23 cellular contexts compared by ENCODE assay signal in the genomic region with DNA sequence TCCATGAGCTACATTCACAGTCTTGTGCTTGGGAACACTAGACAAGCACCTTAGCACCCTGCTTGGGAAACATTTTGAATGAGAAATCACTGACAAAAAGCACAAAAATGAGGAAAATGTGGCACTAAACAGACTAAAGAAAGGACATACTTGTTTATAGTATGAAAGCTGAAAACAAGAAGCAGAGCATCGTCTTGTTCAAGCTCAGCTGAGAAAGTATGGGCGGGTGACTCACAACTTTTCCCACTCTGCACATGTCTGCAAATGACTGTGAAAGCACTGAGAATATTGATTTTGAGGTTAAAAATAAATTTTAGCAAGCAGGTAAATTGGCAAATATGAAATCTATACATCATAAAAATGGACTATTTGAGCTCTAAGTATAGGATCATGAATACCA.
DNase-seq lines count a peak whose midpoint lies in the region; ATAC-seq and TF ChIP-seq lines count a peak whose summit lies in the region.
"Had no signal": no experiment of that assay in that cellular context is flagged by ENCODE, and none has a peak within 500 bp of the region (broad histone marks: within the 10 kb centered on the region; RNA-seq: fewer than 3 reads in every experiment).

No MANE protein-coding gene starts in this region.

- H3K4me3 ChIP-seq in AG10803 (ENCODE audit: low read length) (no peak overlapping the region), fibroblast of villous mesenchyme (ENCODE audit: low read depth, low read length) (no peak overlapping the region), neural progenitor cell (no peak overlapping the region)
- H3K4me3 ChIP-seq: PC-9, SJCRH30 had no signal

- no peaks in the 10 kb centered on the region for H3F3A ChIP-seq in neural progenitor cell (ENCODE audit: low read depth)

- no peak overlapping the region for H3K9ac ChIP-seq in neural progenitor cell
- H3K9ac ChIP-seq: KMS-11 had no signal

- no peaks in the 10 kb centered on the region for H4K20me1 ChIP-seq in neural progenitor cell (ENCODE audit: low read depth)

- H3K9me3 Mint-ChIP-seq in neural progenitor cell, result no peaks in the 10 kb centered on the region

- no peak overlapping the region for H3K27ac Mint-ChIP-seq in neural progenitor cell
- H3K27ac Mint-ChIP-seq: IgD-negative memory B cell had no signal

- H3K36me3 Mint-ChIP-seq in neural progenitor cell, result no peaks in the 10 kb centered on the region
- H3K36me3 Mint-ChIP-seq: IgD-negative memory B cell had no signal

- H3K4me3 Mint-ChIP-seq in neural progenitor cell, result no peak overlapping the region
- H3K4me3 Mint-ChIP-seq: IgD-negative memory B cell had no signal

- no peak overlapping the region for H3K27ac ChIP-seq in neural progenitor cell
- H3K27ac ChIP-seq: 22Rv1, KMS-11, PC-9, SJCRH30 had no signal

- H3K79me2 ChIP-seq in neural progenitor cell (ENCODE audit: low read depth), result no peaks in the 10 kb centered on the region

- DNase-seq in AG10803 (ENCODE audit: low read depth) (peak; percentile 9), amniotic epithelial cell (ENCODE audit: low read depth) (peak; percentile 55), fibroblast of villous mesenchyme (ENCODE audit: low read depth) (peak; percentile 40), neural progenitor cell (ENCODE audit: low spot score) (no peak), left lobe of liver (ENCODE audit: low spot score) (no peak), SW 1271 (lab: John Stamatoyannopoulos, UW) (no peak), NCI-H2196 (lab: John Stamatoyannopoulos, UW; ENCODE audit: unreplicated experiment) (no peak)
- DNase-seq: HCEC 1CT; NCI-H1092; NCI-H146; NCI-H1930; NCI-H2107; NCI-H446 treated with DMSO at 0.1 percent for 48 hours; NCI-H526; NCI-H82; NK-92 treated with Interleukin-12 subunit alpha and Interleukin-12 subunit beta, amount 100 ng/mL, for 24 hours; PC-9; SJCRH30 had no signal

- no peak for TF ChIP-seq CTCF in AG10803 (conservative IDR thresholded peaks at IDR 0.05; ENCODE audit: low read length)
- no peak for TF ChIP-seq CTCF in fibroblast of villous mesenchyme (IDR thresholded peaks at IDR 0.05; ENCODE audit: insufficient read depth, low read depth, low read length)
- no peak for TF ChIP-seq CTCF in neural progenitor cell (IDR thresholded peaks at IDR 0.05)

- no peaks in the 10 kb centered on the region for H3K4me1 ChIP-seq in neural progenitor cell

- no peaks in the 10 kb centered on the region for H3K9me3 ChIP-seq in neural progenitor cell (ENCODE audit: low read depth)
- H3K9me3 ChIP-seq: SJCRH30 had no signal

- no peaks in the 10 kb centered on the region for H3K4me1 Mint-ChIP-seq in neural progenitor cell
- H3K4me1 Mint-ChIP-seq: IgD-negative memory B cell had no signal

- no peaks in the 10 kb centered on the region for H3K36me3 ChIP-seq in neural progenitor cell
- H3K36me3 ChIP-seq: SJCRH30 had no signal

- ATAC-seq in left lobe of liver, result no peak
- ATAC-seq: Right ventricle myocardium inferior, SK-N-SH treated with all-trans-retinoic acid at 6 μM for 48 hours had no signal

- no peak overlapping the region for H3K4me2 ChIP-seq in neural progenitor cell
- H3K4me2 ChIP-seq: KMS-11, PC-9 had no signal

- no peaks in the 10 kb centered on the region for H3K27me3 ChIP-seq in neural progenitor cell
- H3K27me3 ChIP-seq: SJCRH30 had no signal

- peaks cover 6% of the 10 kb centered on the region for H3K27me3 Mint-ChIP-seq in neural progenitor cell (ENCODE audit: insufficient read depth, low read depth)
- H3K27me3 Mint-ChIP-seq: IgD-negative memory B cell had no signal

- H2AFZ ChIP-seq in neural progenitor cell (replicated peaks), result peak overlapping the region; percentile 37
- H2AFZ ChIP-seq: PC-9 had no signal

Comparison
In these comparisons a context has a peak if more than half of its experiments do, and no peak if none do; other contexts are left out.
1. DNase-seq: peak in AG10803 (single experiment), amniotic epithelial cell (single experiment) and fibroblast of villous mesenchyme (single experiment); none in neural progenitor cell (single experiment), left lobe of liver (single experiment), SW 1271 (0 of 2) and NCI-H2196 (single experiment).